In the genomic region with DNA sequence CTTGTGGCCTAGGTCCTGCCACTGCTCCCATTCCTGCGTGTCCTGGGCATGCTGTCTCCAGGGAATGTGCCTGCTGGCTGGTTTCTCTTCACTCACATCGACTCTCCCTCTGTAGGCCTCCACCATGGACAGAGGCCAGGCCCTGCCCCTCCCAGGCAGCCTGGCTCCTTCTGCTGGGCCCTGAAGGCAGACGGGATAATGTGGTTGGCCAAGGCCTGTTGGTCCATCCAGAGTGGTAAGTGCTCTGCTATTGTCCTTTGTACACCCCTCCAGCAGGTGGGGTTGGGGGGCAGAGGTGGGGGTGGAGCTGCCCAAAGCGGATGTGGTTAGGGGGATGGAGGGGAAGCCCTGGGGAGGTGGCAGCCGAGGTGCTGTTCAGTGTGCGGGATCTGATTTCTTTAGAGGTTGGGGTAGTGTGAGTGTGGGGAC, we compare ENCODE assay signal across 8 cellular contexts. TPM values are rescaled to one million over a fixed set of nuclear protein-coding genes. Genes with fewer than 3 reads are reported as not detected.
A peak's percentile ranks its signal among the peaks of the same experiment; 100 is the strongest.
DNase-seq lines count a peak whose midpoint lies in the region; ATAC-seq and TF ChIP-seq lines count a peak whose summit lies in the region.

No MANE protein-coding gene starts in this region.

- H3K27me3 Mint-ChIP-seq in activated CD4-positive, alpha-beta T cell treated with anti-CD3 and anti-CD28 coated beads, Interleukin-2, amount 10 ng/mL, durations not matched to agents 24 days and 14 days, result no peaks in the 10 kb centered on the region
- H3K27me3 Mint-ChIP-seq in activated CD8-positive, alpha-beta memory T cell treated with anti-CD3 and anti-CD28 coated beads, Interleukin-2, amount 10 ng/mL, durations not matched to agents 7 days and 5 days, result peaks cover 4% of the 10 kb centered on the region

- intact Hi-C loops in activated CD4-positive, alpha-beta T cell treated with anti-CD3 and anti-CD28 coated beads, Interleukin-2, amount 10 ng/mL, durations not matched to agents 24 days and 14 days (cut with micrococcal nuclease), result no loop called here
- intact Hi-C loops in Right ventricle myocardium superior (cut with DNase I) (no loop called here), A673 (cut with micrococcal nuclease; ENCODE audit: unreplicated experiment) (no loop called here)

- POLR2A ChIA-PET in A673 (lab: Charles Lee; ENCODE audit: low non-redundant PET), result no interaction called here

- no peaks in the 10 kb centered on the region for H3K9me3 ChIP-seq in A673 (ENCODE audit: low read depth, low read length, poor library complexity, severe bottlenecking)

- peak; percentile 36 for DNase-seq in activated CD4-positive, alpha-beta T cell treated with anti-CD3 and anti-CD28 coated beads for 1 hour
- DNase-seq in activated CD4-positive, alpha-beta T cell treated with anti-CD3 and anti-CD28 coated beads, Interleukin-2, amount 10 ng/mL, durations not matched to agents 24 days and 14 days, result no peak
- peak; percentile 67 for DNase-seq in activated CD8-positive, alpha-beta memory T cell treated with anti-CD3 and anti-CD28 coated beads, Interleukin-2, amount 10 ng/mL, durations not matched to agents 7 days and 5 days
- peak; percentile 79 for DNase-seq in Right ventricle myocardium superior
- DNase-seq in cerebellar cortex (ENCODE audit: low spot score), result no peak
- DNase-seq in A673 (ENCODE audit: low spot score), result no peak
- no peak for DNase-seq in NCI-H748 (lab: John Stamatoyannopoulos, UW; ENCODE audit: unreplicated experiment)

- peaks cover 4% of the 10 kb centered on the region for H3K4me1 ChIP-seq in A673 (ENCODE audit: insufficient read depth, low read length, poor library complexity, severe bottlenecking)

- no peaks in the 10 kb centered on the region for H3K9me3 Mint-ChIP-seq in activated CD4-positive, alpha-beta T cell treated with anti-CD3 and anti-CD28 coated beads, Interleukin-2, amount 10 ng/mL, durations not matched to agents 24 days and 14 days
- H3K9me3 Mint-ChIP-seq in activated CD8-positive, alpha-beta memory T cell treated with anti-CD3 and anti-CD28 coated beads, Interleukin-2, amount 10 ng/mL, durations not matched to agents 7 days and 5 days (ENCODE audit: low read depth), result no peaks in the 10 kb centered on the region

- no peak overlapping the region for H3K4me3 ChIP-seq in A673 (ENCODE audit: low read depth, low read length, poor library complexity, severe bottlenecking)

- H3K27ac Mint-ChIP-seq in activated CD4-positive, alpha-beta T cell treated with anti-CD3 and anti-CD28 coated beads, Interleukin-2, amount 10 ng/mL, durations not matched to agents 24 days and 14 days, result no peak overlapping the region
- H3K27ac Mint-ChIP-seq in activated CD8-positive, alpha-beta memory T cell treated with anti-CD3 and anti-CD28 coated beads, Interleukin-2, amount 10 ng/mL, durations not matched to agents 7 days and 5 days, result peak overlapping the region; percentile 45

- H3K4me3 Mint-ChIP-seq in activated CD4-positive, alpha-beta T cell treated with anti-CD3 and anti-CD28 coated beads, Interleukin-2, amount 10 ng/mL, durations not matched to agents 24 days and 14 days, result no peak overlapping the region
- H3K4me3 Mint-ChIP-seq in activated CD8-positive, alpha-beta memory T cell treated with anti-CD3 and anti-CD28 coated beads, Interleukin-2, amount 10 ng/mL, durations not matched to agents 7 days and 5 days, result no peak overlapping the region

- H3K27me3 ChIP-seq in A673 (replicated peaks; ENCODE audit: insufficient read depth, low read depth, low read length, poor library complexity), result no peaks in the 10 kb centered on the region

- H3K4me1 Mint-ChIP-seq in activated CD4-positive, alpha-beta T cell treated with anti-CD3 and anti-CD28 coated beads, Interleukin-2, amount 10 ng/mL, durations not matched to agents 24 days and 14 days, result peaks cover 39% of the 10 kb centered on the region
- H3K4me1 Mint-ChIP-seq in activated CD8-positive, alpha-beta memory T cell treated with anti-CD3 and anti-CD28 coated beads, Interleukin-2, amount 10 ng/mL, durations not matched to agents 7 days and 5 days, result peaks cover 33% of the 10 kb centered on the region

- no peak for TF ChIP-seq CTCF in A673 (conservative IDR thresholded peaks at IDR 0.05; ENCODE audit: low read depth, low read length)

- no peaks in the 10 kb centered on the region for H3K36me3 Mint-ChIP-seq in activated CD4-positive, alpha-beta T cell treated with anti-CD3 and anti-CD28 coated beads, Interleukin-2, amount 10 ng/mL, durations not matched to agents 24 days and 14 days (ENCODE audit: low read depth)
- no peaks in the 10 kb centered on the region for H3K36me3 Mint-ChIP-seq in activated CD8-positive, alpha-beta memory T cell treated with anti-CD3 and anti-CD28 coated beads, Interleukin-2, amount 10 ng/mL, durations not matched to agents 7 days and 5 days

- peak; percentile 18 for ATAC-seq in activated CD8-positive, alpha-beta memory T cell treated with anti-CD3 and anti-CD28 coated beads, Interleukin-2, amount 10 ng/mL, durations not matched to agents 7 days and 5 days
- ATAC-seq in Right ventricle myocardium superior (ENCODE audit: poor library complexity), result peak; percentile 30

- no TSS peak for BruUV-seq in A673 (replicated peaks; lab: Mats Ljungman, UMichigan)

- H3K27ac ChIP-seq in temporal lobe (ENCODE audit: low read depth, low read length) (peak overlapping the region; percentile 9), A673 (ENCODE audit: low read depth, low read length, poor library complexity, severe bottlenecking) (no peak overlapping the region)

- CTCF ChIA-PET in activated CD8-positive, alpha-beta memory T cell treated with anti-CD3 and anti-CD28 coated beads, Interleukin-2, amount 10 ng/mL, durations not matched to agents 7 days and 5 days (lab: Charles Lee), result interaction anchor here (1.4 to 11.9 kb wide), 3 partner anchors 9 to 41 kb away, joined by 3 to 182 read pairs (median 4); partner anchors contain the start of gene NR4A1
- CTCF ChIA-PET in A673 (lab: Charles Lee), result no interaction called here

- H3K36me3 ChIP-seq in A673 (ENCODE audit: insufficient read depth, low read length, poor library complexity, severe bottlenecking), result no peaks in the 10 kb centered on the region

RNA-seq across cellular contexts. Expression of gene NR4A1, which starts 9.5 kb away (rescaled TPM):
- total RNA-seq in activated CD4-positive, alpha-beta T cell treated with anti-CD3 and anti-CD28 coated beads, Interleukin-2, amount 10 ng/mL, durations not matched to agents 24 days and 14 days, result 55.0 and 57.7 TPM in 2 replicates
- 10 to 100 TPM in 1 of 2 experiments, 1 to 10 TPM in 1; 8.4 to 41.8 TPM for total RNA-seq in activated CD8-positive, alpha-beta memory T cell treated with anti-CD3 and anti-CD28 coated beads, Interleukin-2, amount 10 ng/mL, durations not matched to agents 7 days and 5 days
- total RNA-seq in Right ventricle myocardium superior (46.1 TPM), temporal lobe (10.1 TPM), A673 (2021) (12.5 and 19.8 TPM in 2 replicates)

RNA-seq across cellular contexts. Expression of gene ATG101, which starts 28.1 kb away (rescaled TPM):
- 51.2 and 61.4 TPM in 2 replicates for total RNA-seq in activated CD4-positive, alpha-beta T cell treated with anti-CD3 and anti-CD28 coated beads, Interleukin-2, amount 10 ng/mL, durations not matched to agents 24 days and 14 days
- total RNA-seq in activated CD8-positive, alpha-beta memory T cell treated with anti-CD3 and anti-CD28 coated beads, Interleukin-2, amount 10 ng/mL, durations not matched to agents 7 days and 5 days, result 10 to 100 TPM; 33.3 to 42.2 TPM
- total RNA-seq in Right ventricle myocardium superior (23.5 TPM), temporal lobe (15.0 TPM), A673 (2021) (52.0 and 54.3 TPM in 2 replicates)

RNA-seq across cellular contexts. Expression of gene TAMALIN, which starts 35.0 kb away (rescaled TPM):
- 10.4 and 12.4 TPM in 2 replicates for total RNA-seq in activated CD4-positive, alpha-beta T cell treated with anti-CD3 and anti-CD28 coated beads, Interleukin-2, amount 10 ng/mL, durations not matched to agents 24 days and 14 days
- 1 to 10 TPM; 1.8 to 2.2 TPM for total RNA-seq in activated CD8-positive, alpha-beta memory T cell treated with anti-CD3 and anti-CD28 coated beads, Interleukin-2, amount 10 ng/mL, durations not matched to agents 7 days and 5 days
- total RNA-seq in Right ventricle myocardium superior (19.8 TPM), temporal lobe (1.5 TPM), A673 (2021) (4.8 and 5.4 TPM in 2 replicates)

RNA-seq across cellular contexts. Expression of gene SMIM41, which starts 37.8 kb away (rescaled TPM):
- total RNA-seq in activated CD4-positive, alpha-beta T cell treated with anti-CD3 and anti-CD28 coated beads, Interleukin-2, amount 10 ng/mL, durations not matched to agents 24 days and 14 days, result 0.19 TPM in 1 of 2 replicates, not detected in the other
- not detected for total RNA-seq in activated CD8-positive, alpha-beta memory T cell treated with anti-CD3 and anti-CD28 coated beads, Interleukin-2, amount 10 ng/mL, durations not matched to agents 7 days and 5 days
- total RNA-seq in Right ventricle myocardium superior (0.35 TPM), temporal lobe (not detected), A673 (2021) (0.24 and 0.28 TPM in 2 replicates)

Comparison
In these comparisons a context has a peak if more than half of its experiments do, and no peak if none do; other contexts are left out.
1. DNase-seq: peak in activated CD4-positive, alpha-beta T cell treated with anti-CD3 and anti-CD28 coated beads for 1 hour (single experiment), activated CD8-positive, alpha-beta memory T cell treated with anti-CD3 and anti-CD28 coated beads, Interleukin-2, amount 10 ng/mL, durations not matched to agents 7 days and 5 days (single experiment) and Right ventricle myocardium superior (single experiment); none in activated CD4-positive, alpha-beta T cell treated with anti-CD3 and anti-CD28 coated beads, Interleukin-2, amount 10 ng/mL, durations not matched to agents 24 days and 14 days (single experiment), cerebellar cortex (single experiment), A673 (single experiment) and NCI-H748 (single experiment).